ENCODE assay signal across 1 cellular context in the genomic region with DNA sequence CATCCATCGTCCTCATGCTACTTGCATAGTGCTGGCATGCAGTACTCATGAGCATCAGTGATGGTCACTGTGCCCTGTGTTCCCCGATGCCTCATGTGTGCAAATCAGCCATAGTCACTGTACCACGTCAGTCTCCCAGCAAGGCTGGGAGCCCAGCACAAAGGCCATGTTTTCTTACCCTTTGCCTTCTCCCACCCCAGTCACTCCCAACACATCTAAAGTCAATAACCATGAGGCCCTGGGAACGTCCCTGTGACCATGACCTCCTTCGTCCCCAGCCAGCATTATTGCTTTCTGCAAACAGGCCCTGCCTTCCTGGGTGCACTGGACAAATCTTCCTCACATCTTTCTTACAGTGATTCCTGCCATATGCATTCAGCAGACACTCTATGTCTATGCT.
TF ChIP-seq lines count a peak whose summit lies in the region.

No MANE protein-coding gene starts in this region.

TF ChIP-seq in HepG2, 621 proteins besides CTCF, POLR2A, EP300 and RAD21 (continued from another document):
- TF ChIP-seq SNRNP70 (IDR thresholded peaks at IDR 0.05; ENCODE audit: low read depth, low read length) = no peak
- peak; percentile 31; the same call in 1 of the 2 replicates for TF ChIP-seq ZNF788 (CRISPR knock-in tag; IDR thresholded peaks at IDR 0.05; ENCODE audit: borderline replicate concordance)
- no peak for TF ChIP-seq HMGA1 (CRISPR knock-in tag; conservative IDR thresholded peaks at IDR 0.05)
- no peak for TF ChIP-seq MTA3 (CRISPR knock-in tag; IDR thresholded peaks at IDR 0.05)
- no peak for TF ChIP-seq NFE2 (CRISPR knock-in tag; IDR thresholded peaks at IDR 0.05)
- no peak for TF ChIP-seq ZNF552 (CRISPR knock-in tag; IDR thresholded peaks at IDR 0.05; ENCODE audit: borderline replicate concordance)
- no peak for TF ChIP-seq KLF16 (CRISPR knock-in tag; IDR thresholded peaks at IDR 0.05)
- no peak for TF ChIP-seq POLR2G (IDR thresholded peaks at IDR 0.05; ENCODE audit: low read depth, low read length)
- TF ChIP-seq, protein P1, sequence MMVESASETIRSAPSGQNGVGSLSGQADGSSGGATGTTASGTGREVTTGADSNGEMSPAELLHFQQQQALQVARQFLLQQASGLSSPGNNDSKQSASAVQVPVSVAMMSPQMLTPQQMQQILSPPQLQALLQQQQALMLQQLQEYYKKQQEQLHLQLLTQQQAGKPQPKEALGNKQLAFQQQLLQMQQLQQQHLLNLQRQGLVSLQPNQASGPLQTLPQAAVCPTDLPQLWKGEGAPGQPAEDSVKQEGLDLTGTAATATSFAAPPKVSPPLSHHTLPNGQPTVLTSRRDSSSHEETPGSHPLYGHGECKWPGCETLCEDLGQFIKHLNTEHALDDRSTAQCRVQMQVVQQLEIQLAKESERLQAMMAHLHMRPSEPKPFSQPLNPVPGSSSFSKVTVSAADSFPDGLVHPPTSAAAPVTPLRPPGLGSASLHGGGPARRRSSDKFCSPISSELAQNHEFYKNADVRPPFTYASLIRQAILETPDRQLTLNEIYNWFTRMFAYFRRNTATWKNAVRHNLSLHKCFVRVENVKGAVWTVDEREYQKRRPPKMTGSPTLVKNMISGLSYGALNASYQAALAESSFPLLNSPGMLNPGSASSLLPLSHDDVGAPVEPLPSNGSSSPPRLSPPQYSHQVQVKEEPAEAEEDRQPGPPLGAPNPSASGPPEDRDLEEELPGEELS (CRISPR knock-in tag; IDR thresholded peaks at IDR 0.05) = peak; percentile 86
- no peak for TF ChIP-seq ZBTB42 (CRISPR knock-in tag; IDR thresholded peaks at IDR 0.05)
- no peak for TF ChIP-seq MBD4 (IDR thresholded peaks at IDR 0.05; ENCODE audit: borderline replicate concordance, low read length)
- TF ChIP-seq, protein P2, sequence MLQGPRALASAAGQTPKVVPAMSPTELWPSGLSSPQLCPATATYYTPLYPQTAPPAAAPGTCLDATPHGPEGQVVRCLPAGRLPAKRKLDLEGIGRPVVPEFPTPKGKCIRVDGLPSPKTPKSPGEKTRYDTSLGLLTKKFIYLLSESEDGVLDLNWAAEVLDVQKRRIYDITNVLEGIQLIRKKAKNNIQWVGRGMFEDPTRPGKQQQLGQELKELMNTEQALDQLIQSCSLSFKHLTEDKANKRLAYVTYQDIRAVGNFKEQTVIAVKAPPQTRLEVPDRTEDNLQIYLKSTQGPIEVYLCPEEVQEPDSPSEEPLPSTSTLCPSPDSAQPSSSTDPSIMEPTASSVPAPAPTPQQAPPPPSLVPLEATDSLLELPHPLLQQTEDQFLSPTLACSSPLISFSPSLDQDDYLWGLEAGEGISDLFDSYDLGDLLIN (CRISPR knock-in tag; IDR thresholded peaks at IDR 0.05; ENCODE audit: borderline replicate concordance) = no peak
- no peak for TF ChIP-seq ZNF430 (CRISPR knock-in tag; IDR thresholded peaks at IDR 0.05)
- TF ChIP-seq ZNF619 (CRISPR knock-in tag; IDR thresholded peaks at IDR 0.05) = no peak
- TF ChIP-seq, protein P3, sequence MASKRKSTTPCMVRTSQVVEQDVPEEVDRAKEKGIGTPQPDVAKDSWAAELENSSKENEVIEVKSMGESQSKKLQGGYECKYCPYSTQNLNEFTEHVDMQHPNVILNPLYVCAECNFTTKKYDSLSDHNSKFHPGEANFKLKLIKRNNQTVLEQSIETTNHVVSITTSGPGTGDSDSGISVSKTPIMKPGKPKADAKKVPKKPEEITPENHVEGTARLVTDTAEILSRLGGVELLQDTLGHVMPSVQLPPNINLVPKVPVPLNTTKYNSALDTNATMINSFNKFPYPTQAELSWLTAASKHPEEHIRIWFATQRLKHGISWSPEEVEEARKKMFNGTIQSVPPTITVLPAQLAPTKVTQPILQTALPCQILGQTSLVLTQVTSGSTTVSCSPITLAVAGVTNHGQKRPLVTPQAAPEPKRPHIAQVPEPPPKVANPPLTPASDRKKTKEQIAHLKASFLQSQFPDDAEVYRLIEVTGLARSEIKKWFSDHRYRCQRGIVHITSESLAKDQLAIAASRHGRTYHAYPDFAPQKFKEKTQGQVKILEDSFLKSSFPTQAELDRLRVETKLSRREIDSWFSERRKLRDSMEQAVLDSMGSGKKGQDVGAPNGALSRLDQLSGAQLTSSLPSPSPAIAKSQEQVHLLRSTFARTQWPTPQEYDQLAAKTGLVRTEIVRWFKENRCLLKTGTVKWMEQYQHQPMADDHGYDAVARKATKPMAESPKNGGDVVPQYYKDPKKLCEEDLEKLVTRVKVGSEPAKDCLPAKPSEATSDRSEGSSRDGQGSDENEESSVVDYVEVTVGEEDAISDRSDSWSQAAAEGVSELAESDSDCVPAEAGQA (IDR thresholded peaks at IDR 0.05; ENCODE audit: low read depth) = no peak
- TF ChIP-seq, protein P3 (CRISPR knock-in tag; IDR thresholded peaks at IDR 0.05; ENCODE audit: borderline replicate concordance) = no peak
TF ChIP-seq in HepG2: peak in this region for 106.
